ENCODE assay signal across 19 cellular contexts in genomic region chr16:82567203-82567602, GRCh38. TPM values are rescaled to one million over a fixed set of nuclear protein-coding genes. Genes with fewer than 3 reads are reported as not detected.
A peak's percentile ranks its signal among the peaks of the same experiment; 100 is the strongest.
DNase-seq lines count a peak whose midpoint lies in the region; ATAC-seq and TF ChIP-seq lines count a peak whose summit lies in the region.
"Had no signal": no experiment of that assay in that cellular context is flagged by ENCODE, and none has a peak within 500 bp of the region (broad histone marks: within the 10 kb centered on the region; RNA-seq: fewer than 3 reads in every experiment).

No MANE protein-coding gene starts in this region.

- H3K79me2 ChIP-seq in trophoblast cell (ENCODE audit: control insufficient read depth, insufficient read depth, low read length, poor library complexity) = no peaks in the 10 kb centered on the region

- H3K4me1 ChIP-seq in right cardiac atrium (ENCODE audit: control insufficient read depth, insufficient read depth, low read length) (no peaks in the 10 kb centered on the region), tibial artery (peaks cover 0 to 22% (median 4%) of the 10 kb centered on the region in 4 donors), trophoblast cell (ENCODE audit: control insufficient read depth in 1 of 2, insufficient read depth in 2 of 2, low read length in 2 of 2) (no peaks in the 10 kb centered on the region)
- no peaks in the 10 kb centered on the region for H3K4me1 ChIP-seq in effector memory CD4-positive, alpha-beta T cell (ENCODE audit: control insufficient read depth, insufficient read depth, low read length, poor library complexity, severe bottlenecking)
- H3K4me1 ChIP-seq: A549, Caco-2, HAP-1 had no signal

- H3K4me3 ChIP-seq in right cardiac atrium (ENCODE audit: low read length) = no peak overlapping the region
- no peak overlapping the region for H3K4me3 ChIP-seq in tibial artery
- no peak overlapping the region for H3K4me3 ChIP-seq in trophoblast cell (ENCODE audit: low read depth, low read length)
- no peak overlapping the region for H3K4me3 ChIP-seq in coronary artery
- H3K4me3 ChIP-seq in effector memory CD4-positive, alpha-beta T cell (ENCODE audit: insufficient read depth, low read depth, low read length, poor library complexity, severe bottlenecking) = no peak overlapping the region
- H3K4me3 ChIP-seq: A549, GM23248, HAP-1 had no signal

- no peak for TF ChIP-seq CTCF in tibial artery (IDR thresholded peaks at IDR 0.05)
- no peak for TF ChIP-seq CTCF in coronary artery (IDR thresholded peaks at IDR 0.05)

- WGBS in right cardiac atrium = 38% methylated on average over 5 of the region's 5 CpGs
- no CpG with 5 or more reads among the region's 5 CpGs for WGBS in trophoblast cell (ENCODE audit: extremely low coverage, insufficient coverage, insufficient read length)

- no peak overlapping the region for H3K18ac ChIP-seq in trophoblast cell (ENCODE audit: low read length)

- no peak overlapping the region for H3K14ac ChIP-seq in trophoblast cell (ENCODE audit: low read length)

- no peaks in the 10 kb centered on the region for H3K9me3 ChIP-seq in right cardiac atrium (ENCODE audit: control insufficient read depth, low read length)
- H3K9me3 ChIP-seq in tibial artery = no peaks in the 10 kb centered on the region
- no peaks in the 10 kb centered on the region for H3K9me3 ChIP-seq in trophoblast cell (ENCODE audit: insufficient read depth, low read depth, low read length)
- H3K9me3 ChIP-seq in effector memory CD4-positive, alpha-beta T cell (ENCODE audit: control insufficient read depth, low read length) = peaks cover 7% of the 10 kb centered on the region
- H3K9me3 ChIP-seq: A549, HAP-1 had no signal

- H2BK120ac ChIP-seq in trophoblast cell (ENCODE audit: insufficient read depth, low read length, poor library complexity) = no peak overlapping the region

- no peak overlapping the region for H2BK12ac ChIP-seq in trophoblast cell (ENCODE audit: low read length)

- H3K79me1 ChIP-seq in trophoblast cell (ENCODE audit: low read length) = no peaks in the 10 kb centered on the region

- no peaks in the 10 kb centered on the region for H3K36me3 ChIP-seq in tibial artery
- H3K36me3 ChIP-seq in trophoblast cell (ENCODE audit: control insufficient read depth in 1 of 2, insufficient read depth in 2 of 2, low read length in 2 of 2) = no peaks in the 10 kb centered on the region
- H3K36me3 ChIP-seq in effector memory CD4-positive, alpha-beta T cell (ENCODE audit: control insufficient read depth, insufficient read depth, low read length) = no peaks in the 10 kb centered on the region
- H3K36me3 ChIP-seq: HAP-1 had no signal

- H3K9ac ChIP-seq in trophoblast cell (ENCODE audit: low read length) = no peak overlapping the region
- H3K9ac ChIP-seq: GM23248 had no signal

- intact Hi-C loops in Right ventricle myocardium superior (cut with DNase I) (no loop called here), left cardiac atrium (cut with DNase I) (no loop called here), right cardiac atrium (cut with DNase I) (no loop called here), tibial artery (cut with DNase I; ENCODE audit: low total_unique reads) (no loop called here)

- H3K27ac ChIP-seq in right cardiac atrium (ENCODE audit: low read length) (no peak overlapping the region), tibial artery (peak overlapping the region; percentile 51 to 71), trophoblast cell (ENCODE audit: low read depth, low read length) (no peak overlapping the region), coronary artery (no peak overlapping the region)
- no peak overlapping the region for H3K27ac ChIP-seq in effector memory CD4-positive, alpha-beta T cell (ENCODE audit: insufficient read depth, low read length, poor library complexity, severe bottlenecking)
- H3K27ac ChIP-seq: A549, C4-2B, GM23248 had no signal

- H4K91ac ChIP-seq in trophoblast cell (ENCODE audit: low read depth, low read length) = no peak overlapping the region

- H4K8ac ChIP-seq in trophoblast cell (ENCODE audit: low read depth, low read length) = no peak overlapping the region

- DNase-seq in Right ventricle myocardium superior = no peak
- DNase-seq in left cardiac atrium = no peak
- no peak for DNase-seq in right cardiac atrium
- no peak for DNase-seq in tibial artery
- DNase-seq in trophoblast cell = no peak
- DNase-seq in coronary artery (ENCODE audit: low spot score) = no peak
- no peak for DNase-seq in effector memory CD4-positive, alpha-beta T cell
- DNase-seq: AML-193; Caco-2; CD4-positive, alpha-beta T cell; DMS153; DMS79; GF-D8; GM23248 had no signal

- no peak overlapping the region for H3K23ac ChIP-seq in trophoblast cell (ENCODE audit: low read length)

- ATAC-seq in Right ventricle myocardium superior (ENCODE audit: poor library complexity) = peak; percentile 98
- ATAC-seq in left cardiac atrium = peak; percentile 82 to 97
- peak; percentile 89 to 93 for ATAC-seq in right cardiac atrium
- ATAC-seq: A549 had no signal

- H3K27me3 ChIP-seq in right cardiac atrium (ENCODE audit: control insufficient read depth, insufficient read depth) (no peaks in the 10 kb centered on the region), tibial artery (no peaks in the 10 kb centered on the region), trophoblast cell (ENCODE audit: insufficient read depth, low read length) (no peaks in the 10 kb centered on the region)
- H3K27me3 ChIP-seq in effector memory CD4-positive, alpha-beta T cell (replicated peaks; ENCODE audit: control insufficient read depth, insufficient read depth, low read length, poor library complexity, severe bottlenecking) = no peaks in the 10 kb centered on the region

- H3K4me2 ChIP-seq in trophoblast cell (ENCODE audit: low read length) = no peak overlapping the region
- H3K4me2 ChIP-seq: A549 had no signal

- H2AFZ ChIP-seq in trophoblast cell (ENCODE audit: insufficient read depth, low read length, poor library complexity) = no peak overlapping the region
- H2AFZ ChIP-seq: GM23248 had no signal

- H2BK5ac ChIP-seq in trophoblast cell (ENCODE audit: low read depth, low read length, poor library complexity) = no peak overlapping the region

- H2AK5ac ChIP-seq in trophoblast cell (ENCODE audit: low read length) = no peak overlapping the region

- H4K12ac ChIP-seq in trophoblast cell (ENCODE audit: low read depth, low read length) = no peak overlapping the region

- no peak overlapping the region for H3K4ac ChIP-seq in trophoblast cell (ENCODE audit: low read depth, low read length)

RNA-seq across cellular contexts. Expression of gene CDH13, which starts 59.6 kb away (rescaled TPM):
- total RNA-seq in Right ventricle myocardium superior (166 TPM), left cardiac atrium (100 to 1,000 TPM in 1 of 2 donors, 10 to 100 TPM in 1; 68.6 to 100 TPM), right cardiac atrium (100 to 1,000 TPM in 2 of 4 donors, 10 to 100 TPM in 2; 91.9 to 123 (median 103) TPM)
- 20.7 TPM for polyA plus RNA-seq in right cardiac atrium
- polyA plus RNA-seq in trophoblast cell (2013) = 11.5 and 11.7 TPM in 2 replicates
- total RNA-seq: CD4-positive, alpha-beta T cell; H4; HT-29 had no signal
- polyA plus RNA-seq: A549 had no signal

Comparison
In these comparisons a context has a peak if more than half of its experiments do, and no peak if none do; other contexts are left out.
1. H3K27ac ChIP-seq: peak in tibial artery (2 of 2); none in right cardiac atrium (single experiment), trophoblast cell (single experiment), coronary artery (0 of 2) and effector memory CD4-positive, alpha-beta T cell (single experiment).
2. Peak in every context shown above with its lines, with median percentiles within 50 percentile points of each other: ATAC-seq.